Comparison of ENCODE assay signal across 20 cellular contexts in genomic region chr1:50846224-50846839, GRCh38.
"Had no signal": no experiment of that assay in that cellular context is flagged by ENCODE, and none has a peak within 500 bp of the region (broad histone marks: within the 10 kb centered on the region; RNA-seq: fewer than 3 reads in every experiment).

No MANE protein-coding gene starts in this region.

- H3K4me1 ChIP-seq: prostate gland, uterus had no signal

- ATAC-seq: activated CD4-positive, CD25-positive, alpha-beta regulatory T cell treated with anti-CD3 and anti-CD28 coated beads, Interleukin-2, amount 50 U/mL, for 24 hours; activated CD8-positive, alpha-beta T cell treated with anti-CD3 and anti-CD28 coated beads, Interleukin-2, amount 10 ng/mL, durations not matched to agents 7 days and 5 days; left cardiac atrium had no signal

- H3K27me3 ChIP-seq: cardiac muscle cell, right atrium auricular region, tibial artery, uterus had no signal

- H3K36me3 ChIP-seq: cardiac muscle cell, prostate gland, right atrium auricular region, tibial artery, uterus had no signal

- DNase-seq: activated CD4-positive, alpha-beta T cell treated with anti-CD3 and anti-CD28 coated beads, Interleukin-2, amount 10 ng/mL, durations not matched to agents 7 days and 5 days; activated CD8-positive, alpha-beta T cell treated with anti-CD3 and anti-CD28 coated beads, Interleukin-2, amount 10 ng/mL, durations not matched to agents 7 days and 5 days; activated naive CD4-positive, alpha-beta T cell treated with Interleukin-2 at 50 U/mL for 16 hours; activated naive CD8-positive, alpha-beta T cell treated with anti-CD3 and anti-CD28 coated beads, Interleukin-2, amount 10 ng/mL, durations not matched to agents 7 days and 5 days; activated T-cell treated with anti-CD3 and anti-CD28 coated beads, Interleukin-2, amount 50 U/mL, for 24 hours; amygdala; foreskin fibroblast; left cardiac atrium; stimulated activated CD4-positive, alpha-beta T cell treated with anti-CD3 and anti-CD28 coated beads, Interleukin-12 subunit alpha, Interleukin-12 subunit beta, amount 100 ng/mL, for 4 hours; stimulated activated CD4-positive, alpha-beta T cell treated with anti-CD3 and anti-CD28 coated beads, Interleukin-1b, Interleukin-23, amount 100 ng/mL, for 48 hours; stimulated activated CD8-positive, alpha-beta memory T cell treated with anti-CD3 and anti-CD28 coated beads, Interleukin-4, amount 100 ng/mL, for 48 hours; stimulated activated naive CD4-positive, alpha-beta T cell treated with Interleukin-2 at 50 U/mL for 16 hours; substantia nigra; tibial artery; uterus had no signal

- H3K9me3 ChIP-seq: prostate gland, right atrium auricular region had no signal

- H3K4me3 ChIP-seq: cardiac muscle cell, prostate gland, right atrium auricular region, tibial artery, uterus had no signal

- H3K27ac ChIP-seq: cardiac muscle cell, epithelial cell of prostate, prostate gland, right atrium auricular region, tibial artery, uterus had no signal
